27 cellular contexts compared by ENCODE assay signal in genomic region chr11:64371201-64371600, GRCh38.
"Had no signal": no experiment of that assay in that cellular context is flagged by ENCODE, and none has a peak within 500 bp of the region (broad histone marks: within the 10 kb centered on the region; RNA-seq: fewer than 3 reads in every experiment).

No MANE protein-coding gene starts in this region.

- DNase-seq: activated CD4-positive, alpha-beta T cell treated with anti-CD3 and anti-CD28 coated beads, Interleukin-2, amount 10 ng/mL, durations not matched to agents 24 days and 14 days; activated CD4-positive, alpha-beta T cell treated with anti-CD3 and anti-CD28 coated beads, Interleukin-2, amount 50 U/mL, for 4 hours; activated CD8-positive, alpha-beta T cell treated with anti-CD3 and anti-CD28 coated beads for 36 hours; activated effector memory CD4-positive, alpha-beta T cell treated with anti-CD3 and anti-CD28 coated beads, Interleukin-2, amount 50 U/mL, for 16 hours; activated naive CD4-positive, alpha-beta T cell; activated naive CD4-positive, alpha-beta T cell treated with anti-CD3 and anti-CD28 coated beads, Interleukin-2, amount 50 U/mL, for 16 hours; activated naive CD8-positive, alpha-beta T cell treated with anti-CD3 and anti-CD28 coated beads for 36 hours; activated T-cell treated with anti-CD3 and anti-CD28 coated beads, Interleukin-2, amount 50 U/mL, for 1 hour; activated T-cell treated with anti-CD3 and anti-CD28 coated beads, Interleukin-2, amount 50 U/mL, for 72 hours; amniotic stem cell; brain microvascular endothelial cell; NCI-H1105; NCI-H1417 treated with DMSO at 0.1 percent for 48 hours; NCI-H187 treated with DMSO at 0.1 percent for 48 hours; NCI-H2081; NCI-H2171 treated with DMSO at 0.1 percent for 48 hours; NCI-H2227 treated with DMSO at 0.1 percent for 48 hours; NCI-H446 treated with DMSO at 0.1 percent for 48 hours; NCI-H524; NCI-H69; SHP77 treated with DMSO at 0.1 percent for 48 hours; T1000; WERI-Rb-1 had no signal

- H3K4me3 ChIP-seq: cardiac muscle cell, SJSA1 had no signal

- ATAC-seq: activated CD8-positive, alpha-beta T cell treated with anti-CD3 and anti-CD28 coated beads for 36 hours; activated T-cell treated with anti-CD3 and anti-CD28 coated beads, Interleukin-2, amount 50 U/mL, for 72 hours; activated T-helper 17 cell treated with anti-CD3 and anti-CD28 coated beads, Interleukin-2, amount 50 U/mL, for 72 hours; Panc1 had no signal

- H3K27ac ChIP-seq: brain microvascular endothelial cell, SJSA1, WERI-Rb-1 had no signal

- H3K27me3 ChIP-seq: brain microvascular endothelial cell, cardiac muscle cell, SJSA1 had no signal
